8 cellular contexts compared by ENCODE assay signal in the genomic region with DNA sequence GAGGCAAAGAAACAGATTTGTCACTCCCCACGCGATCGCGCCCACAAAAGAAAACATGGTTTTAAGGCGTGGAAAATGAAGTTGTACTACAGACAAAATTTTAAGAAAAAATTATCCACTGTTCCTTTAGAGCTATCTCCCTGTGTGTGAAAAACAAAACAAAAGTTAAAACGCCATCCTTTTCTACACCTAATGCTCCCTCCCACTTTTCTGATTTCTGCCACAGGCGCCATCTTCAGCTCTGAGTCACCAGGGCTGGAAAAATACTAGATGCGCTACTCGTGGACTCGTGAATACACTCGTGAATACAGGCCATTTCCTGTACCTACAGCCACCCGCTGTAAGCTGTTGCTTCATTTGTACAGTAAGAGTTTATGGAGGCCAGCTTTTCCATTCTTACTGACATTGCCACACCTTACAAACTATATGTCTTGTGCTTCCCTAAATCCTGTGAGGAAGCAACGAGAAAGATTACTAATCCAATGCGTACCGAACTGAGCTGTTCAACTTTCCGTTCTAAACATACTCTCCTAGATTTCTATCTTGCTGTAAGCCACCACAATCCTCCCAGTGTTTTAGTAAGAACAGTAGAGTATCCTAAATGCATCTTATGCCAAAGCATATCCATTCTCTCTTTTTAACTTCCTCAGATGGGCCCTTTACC. TPM values are rescaled to one million over a fixed set of nuclear protein-coding genes. Genes with fewer than 3 reads are reported as not detected.
A peak's percentile ranks its signal among the peaks of the same experiment; 100 is the strongest.
DNase-seq lines count a peak whose midpoint lies in the region; ATAC-seq and TF ChIP-seq lines count a peak whose summit lies in the region.

No MANE protein-coding gene starts in this region.

- H3K4me3 ChIP-seq in BE2C (ENCODE audit: low read depth, low read length) (peak overlapping the region; percentile 96), fibroblast of pulmonary artery (replicated peaks; ENCODE audit: low read depth, low read length) (peak overlapping the region; percentile 94), neural cell (ENCODE audit: low read length) (peak overlapping the region; percentile 96)

- H3K36me3 ChIP-seq in BE2C (peaks cover under 1% of the 10 kb centered on the region; the same call in 1 of the 2 replicates), neural cell (ENCODE audit: insufficient read depth, low read length) (no peaks in the 10 kb centered on the region)

- H3K27ac ChIP-seq in neural cell (ENCODE audit: low read length): peak overlapping the region; percentile 87

- peaks cover 8% of the 10 kb centered on the region for H3K79me2 ChIP-seq in neural cell (replicated peaks; ENCODE audit: insufficient read depth, low read length)

- no peak for TF ChIP-seq EP300 in neural cell (conservative IDR thresholded peaks at IDR 0.05; ENCODE audit: poor library complexity, severe bottlenecking)

- H3K27me3 ChIP-seq in BE2C (no peaks in the 10 kb centered on the region), neural cell (ENCODE audit: insufficient read depth, low read depth, low read length) (no peaks in the 10 kb centered on the region)

- no peaks in the 10 kb centered on the region for H3K9me2 ChIP-seq in neural cell (ENCODE audit: insufficient read depth, low read length)

- H2AFZ ChIP-seq in neural cell (ENCODE audit: low read depth, low read length): peak overlapping the region; percentile 88

- H3F3A ChIP-seq in neural cell (ENCODE audit: insufficient read depth, low read length, poor library complexity, severe bottlenecking): peaks cover 3% of the 10 kb centered on the region

- DNase-seq in BE2C: peak; percentile 72
- peak in 55 of 76 experiments; percentile 8 to 67 (median 39) for DNase-seq in HUDEP-2 (lab: John Stamatoyannopoulos, UW; ENCODE audit: unreplicated experiment in 76 of 76)
- DNase-seq in activated T-helper 1 cell treated with Interleukin-2 at 50 U/mL for 16 hours (ENCODE audit: low read depth): peak; percentile 39
- peak; percentile 94 for DNase-seq in fibroblast of pulmonary artery (ENCODE audit: low read depth)
- peak; percentile 64 for DNase-seq in stimulated activated naive CD4-positive, alpha-beta T cell treated with Interleukin-2 at 50 U/mL for 16 hours (lab: John Stamatoyannopoulos, UW)

- ATAC-seq in GM19438 (IDR thresholded peaks at IDR 0.05; ENCODE audit: low read depth, unreplicated experiment): peak; percentile 39

- H3K9ac ChIP-seq in neural cell (ENCODE audit: low read length): peak overlapping the region; percentile 84

- no peaks in the 10 kb centered on the region for H3K4me1 ChIP-seq in BE2C

- peak overlapping the region; percentile 49 for H3K4me2 ChIP-seq in neural cell (ENCODE audit: low read length)

- no peak for TF ChIP-seq RAD21 in neural cell (conservative IDR thresholded peaks at IDR 0.05)

- no peak for TF ChIP-seq CTCF in BE2C (IDR thresholded peaks at IDR 0.05; ENCODE audit: low read depth, low read length)
- no peak for TF ChIP-seq CTCF in fibroblast of pulmonary artery (IDR thresholded peaks at IDR 0.05; ENCODE audit: low read length, missing control alignments)
- TF ChIP-seq CTCF in neural cell (IDR thresholded peaks at IDR 0.05; ENCODE audit: poor library complexity, severe bottlenecking): no peak

- no peaks in the 10 kb centered on the region for H4K20me1 ChIP-seq in neural cell (ENCODE audit: insufficient read depth)

- H3K9me3 ChIP-seq in BE2C (no peaks in the 10 kb centered on the region), neural cell (ENCODE audit: low read length) (no peaks in the 10 kb centered on the region)

TF ChIP-seq in PFSK-1, 5 proteins besides CTCF, POLR2A, EP300 and RAD21:
- TF ChIP-seq TAF1 (IDR thresholded peaks at IDR 0.05; ENCODE audit: borderline replicate concordance, insufficient read depth, low read length) (peak; percentile 71; the same call in 1 of the 2 replicates), FOXP2 (optimal IDR thresholded peaks at IDR 0.05; ENCODE audit: borderline replicate concordance, extremely low read depth, extremely low read length, insufficient read depth) (no peak), POLR2AphosphoS5 (IDR thresholded peaks at IDR 0.05; ENCODE audit: low read depth, low read length) (no peak), SIN3A (IDR thresholded peaks at IDR 0.05; ENCODE audit: borderline replicate concordance, insufficient read depth, low read length) (no peak)
- TF ChIP-seq, protein P1, sequence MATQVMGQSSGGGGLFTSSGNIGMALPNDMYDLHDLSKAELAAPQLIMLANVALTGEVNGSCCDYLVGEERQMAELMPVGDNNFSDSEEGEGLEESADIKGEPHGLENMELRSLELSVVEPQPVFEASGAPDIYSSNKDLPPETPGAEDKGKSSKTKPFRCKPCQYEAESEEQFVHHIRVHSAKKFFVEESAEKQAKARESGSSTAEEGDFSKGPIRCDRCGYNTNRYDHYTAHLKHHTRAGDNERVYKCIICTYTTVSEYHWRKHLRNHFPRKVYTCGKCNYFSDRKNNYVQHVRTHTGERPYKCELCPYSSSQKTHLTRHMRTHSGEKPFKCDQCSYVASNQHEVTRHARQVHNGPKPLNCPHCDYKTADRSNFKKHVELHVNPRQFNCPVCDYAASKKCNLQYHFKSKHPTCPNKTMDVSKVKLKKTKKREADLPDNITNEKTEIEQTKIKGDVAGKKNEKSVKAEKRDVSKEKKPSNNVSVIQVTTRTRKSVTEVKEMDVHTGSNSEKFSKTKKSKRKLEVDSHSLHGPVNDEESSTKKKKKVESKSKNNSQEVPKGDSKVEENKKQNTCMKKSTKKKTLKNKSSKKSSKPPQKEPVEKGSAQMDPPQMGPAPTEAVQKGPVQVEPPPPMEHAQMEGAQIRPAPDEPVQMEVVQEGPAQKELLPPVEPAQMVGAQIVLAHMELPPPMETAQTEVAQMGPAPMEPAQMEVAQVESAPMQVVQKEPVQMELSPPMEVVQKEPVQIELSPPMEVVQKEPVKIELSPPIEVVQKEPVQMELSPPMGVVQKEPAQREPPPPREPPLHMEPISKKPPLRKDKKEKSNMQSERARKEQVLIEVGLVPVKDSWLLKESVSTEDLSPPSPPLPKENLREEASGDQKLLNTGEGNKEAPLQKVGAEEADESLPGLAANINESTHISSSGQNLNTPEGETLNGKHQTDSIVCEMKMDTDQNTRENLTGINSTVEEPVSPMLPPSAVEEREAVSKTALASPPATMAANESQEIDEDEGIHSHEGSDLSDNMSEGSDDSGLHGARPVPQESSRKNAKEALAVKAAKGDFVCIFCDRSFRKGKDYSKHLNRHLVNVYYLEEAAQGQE (IDR thresholded peaks at IDR 0.05; ENCODE audit: insufficient read depth in 1 of 2, low read depth in 2 of 2, low read length in 2 of 2): no peak

TF ChIP-seq in neural cell, 6 proteins besides CTCF, POLR2A, EP300 and RAD21:
- TF ChIP-seq EZH2 (IDR thresholded peaks at IDR 0.05; ENCODE audit: borderline replicate concordance, insufficient read depth, low read length, poor library complexity, severe bottlenecking) (no peak), TAF1 (IDR thresholded peaks at IDR 0.05; ENCODE audit: low read depth) (peak; percentile 49)

RNA-seq across cellular contexts. Expression of a gene that starts 0.8 kb away (rescaled TPM):
- polyA plus RNA-seq in BE2C (2012; ENCODE audit: insufficient read depth, insufficient read length, low read depth): 7.4 TPM
- 6.5 TPM for polyA plus RNA-seq in PFSK-1 (2012; ENCODE audit: insufficient read length, low read depth)
- 54.7 and 58.2 TPM in 2 replicates for polyA plus RNA-seq in neural cell
- polyA minus RNA-seq in neural cell: 41.4 and 56.8 TPM in 2 replicates

Comparison
In these comparisons a context has a peak if more than half of its experiments do, and no peak if none do; other contexts are left out.
1. Peak in every context shown above with its lines: DNase-seq, ATAC-seq, H3K4me3 ChIP-seq and H3K27ac ChIP-seq.
2. DNase-seq: peak in every context shown above with its lines; median percentile 94 in fibroblast of pulmonary artery; 72 in BE2C; 64 in stimulated activated naive CD4-positive, alpha-beta T cell treated with Interleukin-2 at 50 U/mL for 16 hours; 39 in HUDEP-2; 39 in activated T-helper 1 cell treated with Interleukin-2 at 50 U/mL for 16 hours.